ENCODE assay signal across 11 cellular contexts in genomic region chr4:86670739-86671138, GRCh38.
DNase-seq lines count a peak whose midpoint lies in the region; ATAC-seq and TF ChIP-seq lines count a peak whose summit lies in the region.
"Had no signal": no experiment of that assay in that cellular context is flagged by ENCODE, and none has a peak within 500 bp of the region (broad histone marks: within the 10 kb centered on the region; RNA-seq: fewer than 3 reads in every experiment).

No MANE protein-coding gene starts in this region.

- no peak overlapping the region for H3K27ac ChIP-seq in heart left ventricle

- no peaks in the 10 kb centered on the region for H3K4me1 ChIP-seq in heart left ventricle

- H3K9me3 ChIP-seq in heart left ventricle, result no peaks in the 10 kb centered on the region

- intact Hi-C loops in heart left ventricle (cut with DNase I), result no loop called here

- H3K36me3 Mint-ChIP-seq in natural killer cell treated with Interleukin-12 subunit alpha and Interleukin-12 subunit beta and Interleukin-15 and Interleukin-18, amount 100 ng/mL, for 72 hours, result no peaks in the 10 kb centered on the region
- H3K36me3 Mint-ChIP-seq: CD8-positive, alpha-beta T cell had no signal

- H3K9me3 Mint-ChIP-seq in natural killer cell treated with Interleukin-12 subunit alpha and Interleukin-12 subunit beta and Interleukin-15 and Interleukin-18, amount 100 ng/mL, for 72 hours, result peaks cover 12% of the 10 kb centered on the region
- H3K9me3 Mint-ChIP-seq: CD8-positive, alpha-beta T cell had no signal

- DNase-seq in AG09319 (ENCODE audit: extremely low read depth, low read depth) (peak; percentile 3), HT-29 (ENCODE audit: low spot score) (peak; percentile 65), astrocyte of the spinal cord (ENCODE audit: low read depth, low spot score) (peak; percentile 51), kidney glomerular epithelial cell (lab: John Stamatoyannopoulos, UW) (peak; percentile 60), heart left ventricle (no peak), NCI-H510A (lab: John Stamatoyannopoulos, UW) (no peak)
- no peak for DNase-seq in stimulated activated naive CD4-positive, alpha-beta T cell (lab: John Stamatoyannopoulos, UW)
- no peak for DNase-seq in natural killer cell treated with Interleukin-12 subunit alpha and Interleukin-12 subunit beta and Interleukin-15 and Interleukin-18, amount 100 ng/mL, for 72 hours (ENCODE audit: low spot score)
- DNase-seq: activated CD4-positive, CD25-positive, alpha-beta regulatory T cell treated with anti-CD3 and anti-CD28 coated beads, Interleukin-2, amount 50 U/mL, for 72 hours; CD8-positive, alpha-beta T cell; NCI-H2081 treated with DMSO at 0.1 percent for 48 hours had no signal

- ATAC-seq in heart left ventricle, result no peak
- no peak for ATAC-seq in natural killer cell treated with Interleukin-12 subunit alpha and Interleukin-12 subunit beta and Interleukin-15 and Interleukin-18, amount 100 ng/mL, for 72 hours
- ATAC-seq: CD8-positive, alpha-beta T cell had no signal

- H3K4me3 ChIP-seq in astrocyte of the spinal cord (ENCODE audit: low read depth, low read length) (no peak overlapping the region), heart left ventricle (no peak overlapping the region)

- no peaks in the 10 kb centered on the region for H3K4me1 Mint-ChIP-seq in natural killer cell treated with Interleukin-12 subunit alpha and Interleukin-12 subunit beta and Interleukin-15 and Interleukin-18, amount 100 ng/mL, for 72 hours (ENCODE audit: low read depth in 2 of 2)

- no peak overlapping the region for H3K27ac Mint-ChIP-seq in natural killer cell treated with Interleukin-12 subunit alpha and Interleukin-12 subunit beta and Interleukin-15 and Interleukin-18, amount 100 ng/mL, for 72 hours
- H3K27ac Mint-ChIP-seq: CD8-positive, alpha-beta T cell had no signal

- H3K27me3 ChIP-seq in heart left ventricle, result no peaks in the 10 kb centered on the region

- TF ChIP-seq POLR2A in heart left ventricle (IDR thresholded peaks at IDR 0.05), result no peak

- no peaks in the 10 kb centered on the region for H3K36me3 ChIP-seq in heart left ventricle

- WGBS in heart left ventricle, 4 donors, result 92 to 96% (median 96%) methylated on average over 2 of the region's 2 CpGs

- in situ Hi-C loops in astrocyte of the spinal cord (cut with HindIII; ENCODE audit: low sequenced_read_pairs), result no loop called here

- no peaks in the 10 kb centered on the region for H3K27me3 Mint-ChIP-seq in natural killer cell treated with Interleukin-12 subunit alpha and Interleukin-12 subunit beta and Interleukin-15 and Interleukin-18, amount 100 ng/mL, for 72 hours

- no peak overlapping the region for H3K4me3 Mint-ChIP-seq in natural killer cell treated with Interleukin-12 subunit alpha and Interleukin-12 subunit beta and Interleukin-15 and Interleukin-18, amount 100 ng/mL, for 72 hours
- H3K4me3 Mint-ChIP-seq: CD8-positive, alpha-beta T cell had no signal

- TF ChIP-seq CTCF in AG09319 (IDR thresholded peaks at IDR 0.05; ENCODE audit: low read depth, low read length), result no peak
- TF ChIP-seq CTCF in astrocyte of the spinal cord (IDR thresholded peaks at IDR 0.05; ENCODE audit: low read depth, low read length), result no peak
- TF ChIP-seq CTCF in heart left ventricle (IDR thresholded peaks at IDR 0.05), result no peak

Comparison
In these comparisons a context has a peak if more than half of its experiments do, and no peak if none do; other contexts are left out.
1. DNase-seq: peak in AG09319 (single experiment), HT-29 (single experiment), astrocyte of the spinal cord (single experiment) and kidney glomerular epithelial cell (single experiment); none in heart left ventricle (0 of 5), NCI-H510A (single experiment), stimulated activated naive CD4-positive, alpha-beta T cell (0 of 6) and natural killer cell treated with Interleukin-12 subunit alpha and Interleukin-12 subunit beta and Interleukin-15 and Interleukin-18, amount 100 ng/mL, for 72 hours (single experiment).